Comparison of ENCODE assay signal across 9 cellular contexts in the genomic region with DNA sequence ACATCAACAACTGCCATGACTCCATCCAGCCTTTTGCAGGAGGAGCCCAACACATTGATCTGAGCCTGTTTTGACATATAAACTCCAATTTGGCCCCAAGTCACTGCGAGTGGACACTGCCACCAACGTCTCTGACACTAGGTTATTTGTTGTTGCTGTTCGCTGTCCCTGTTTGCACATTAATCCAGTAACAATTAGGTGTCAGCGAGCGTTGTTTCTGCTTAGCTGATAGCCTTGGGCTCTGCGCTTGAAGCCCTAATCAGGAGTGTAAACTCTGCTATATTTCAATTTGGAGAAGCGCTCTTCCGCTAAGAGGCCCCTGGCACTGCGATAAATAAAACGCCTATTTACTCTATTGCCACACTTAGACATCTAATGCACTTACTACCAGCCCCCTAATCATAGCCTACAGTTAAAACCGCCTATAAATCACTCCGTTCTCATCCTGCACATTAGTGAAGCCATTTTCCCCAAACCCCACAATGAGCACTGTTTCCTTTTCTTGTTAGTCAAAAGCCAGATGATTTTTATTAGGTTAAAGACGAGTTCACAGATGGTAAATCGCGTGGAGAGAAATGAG.
DNase-seq lines count a peak whose midpoint lies in the region; ATAC-seq lines count a peak whose summit lies in the region.
"Had no signal": no experiment of that assay in that cellular context is flagged by ENCODE, and none has a peak within 500 bp of the region (broad histone marks: within the 10 kb centered on the region; RNA-seq: fewer than 3 reads in every experiment).

No MANE protein-coding gene starts in this region.

- H3K4me1 ChIP-seq in ACC112 (ENCODE audit: control insufficient read depth, insufficient read depth, low read length, unreplicated experiment) (no peaks in the 10 kb centered on the region), mesenchymal stem cell (ENCODE audit: control insufficient read depth, insufficient read depth, low read depth, low read length) (peaks cover 7% of the 10 kb centered on the region)
- H3K4me1 ChIP-seq: uterus had no signal

- H3K4me3 ChIP-seq in ACC112 (ENCODE audit: low read depth, low read length) (peak overlapping the region; percentile 70), mesenchymal stem cell (ENCODE audit: insufficient read depth in 1 of 2, low read depth in 1 of 2, low read length in 2 of 2) (peak overlapping the region in 1 of 2 experiments; percentile 68)

- H3K27ac ChIP-seq in ACC112 (ENCODE audit: low read depth, low read length) = no peak overlapping the region
- no peak overlapping the region for H3K27ac ChIP-seq in mesenchymal stem cell (ENCODE audit: low read length, poor library complexity, severe bottlenecking)
- H3K27ac ChIP-seq: uterus had no signal

- H2BK15ac ChIP-seq in mesenchymal stem cell (ENCODE audit: low read depth, poor library complexity, severe bottlenecking) = no peak overlapping the region

- peak overlapping the region; percentile 71 for H3K4me2 ChIP-seq in mesenchymal stem cell (ENCODE audit: low read length, poor library complexity, severe bottlenecking)

- H4K8ac ChIP-seq in mesenchymal stem cell (ENCODE audit: low read length) = no peak overlapping the region

- no peaks in the 10 kb centered on the region for H3K9me3 Mint-ChIP-seq in activated T-helper 17 cell treated with anti-CD3 and anti-CD28 coated beads, Interleukin-2, amount 50 U/mL, for 72 hours

- no peak overlapping the region for H2BK5ac ChIP-seq in mesenchymal stem cell (ENCODE audit: low read depth, low read length, poor library complexity, severe bottlenecking)

- H3K79me2 ChIP-seq in ACC112 (ENCODE audit: control insufficient read depth, insufficient read depth, low read length, unreplicated experiment) = no peaks in the 10 kb centered on the region

- H3K36me3 ChIP-seq in ACC112 (ENCODE audit: insufficient read depth, low read length) (no peaks in the 10 kb centered on the region), mesenchymal stem cell (ENCODE audit: control insufficient read depth in 1 of 2, insufficient read depth in 2 of 2, low read depth in 1 of 2, low read length in 2 of 2) (no peaks in the 10 kb centered on the region)
- H3K36me3 ChIP-seq: uterus had no signal

- no peak overlapping the region for H2BK12ac ChIP-seq in mesenchymal stem cell (ENCODE audit: low read length in 2 of 2)

- H3K27me3 ChIP-seq in ACC112 (ENCODE audit: insufficient read depth, low read length) = peaks cover 48% of the 10 kb centered on the region
- H3K27me3 ChIP-seq in mesenchymal stem cell (ENCODE audit: control insufficient read depth in 1 of 2, insufficient read depth in 1 of 2, low read length in 2 of 2) = peaks cover 41 to 67% of the 10 kb centered on the region in 2 experiments

- no peak overlapping the region for H2AK5ac ChIP-seq in mesenchymal stem cell (ENCODE audit: low read length, severe bottlenecking)

- no peaks in the 10 kb centered on the region for H3K36me3 Mint-ChIP-seq in activated T-helper 17 cell treated with anti-CD3 and anti-CD28 coated beads, Interleukin-2, amount 50 U/mL, for 72 hours (ENCODE audit: low read depth)

- H2AFZ ChIP-seq in ACC112 (ENCODE audit: low read length, unreplicated experiment) (peak overlapping the region; percentile 26), mesenchymal stem cell (ENCODE audit: low read depth, low read length) (no peak overlapping the region)

- no peak overlapping the region for H2BK120ac ChIP-seq in mesenchymal stem cell (ENCODE audit: low read depth, low read length)

- peak; percentile 18 for ATAC-seq in GM21360 (IDR thresholded peaks at IDR 0.05; ENCODE audit: unreplicated experiment)
- no peak for ATAC-seq in activated T-helper 17 cell treated with anti-CD3 and anti-CD28 coated beads, Interleukin-2, amount 50 U/mL, for 72 hours (replicated peaks)

- peaks cover 41% of the 10 kb centered on the region for H3K27me3 Mint-ChIP-seq in activated T-helper 17 cell treated with anti-CD3 and anti-CD28 coated beads, Interleukin-2, amount 50 U/mL, for 72 hours

- 4% methylated on average over 15 of the region's 15 CpGs for WGBS in mesenchymal stem cell

- H3K14ac ChIP-seq in mesenchymal stem cell (ENCODE audit: low read length in 2 of 2) = no peak overlapping the region

- H3K9ac ChIP-seq in mesenchymal stem cell (ENCODE audit: low read length) = peak overlapping the region; percentile 30

- peak overlapping the region; percentile 64 for H3K4me3 Mint-ChIP-seq in activated T-helper 17 cell treated with anti-CD3 and anti-CD28 coated beads, Interleukin-2, amount 50 U/mL, for 72 hours

- DNase-seq in mesenchymal stem cell = no peak
- DNase-seq in AG20443 (ENCODE audit: low spot score) = no peak
- no peak for DNase-seq in NCI-H2029 treated with DMSO at 0.1 percent for 48 hours (lab: John Stamatoyannopoulos, UW)
- no peak for DNase-seq in stimulated activated CD4-positive, alpha-beta T cell treated with anti-CD3 and anti-CD28 coated beads, Interleukin-12 subunit alpha, Interleukin-12 subunit beta, amount 100 ng/mL, for 4 hours
- DNase-seq in central memory CD4-positive, alpha-beta T cell = no peak
- DNase-seq: uterus had no signal

- no peak overlapping the region for H3K27ac Mint-ChIP-seq in activated T-helper 17 cell treated with anti-CD3 and anti-CD28 coated beads, Interleukin-2, amount 50 U/mL, for 72 hours

- no peak overlapping the region for H4K91ac ChIP-seq in mesenchymal stem cell (ENCODE audit: low read length)

- peaks cover 6% of the 10 kb centered on the region for H3K4me1 Mint-ChIP-seq in activated T-helper 17 cell treated with anti-CD3 and anti-CD28 coated beads, Interleukin-2, amount 50 U/mL, for 72 hours

- H3K9me3 ChIP-seq in mesenchymal stem cell (ENCODE audit: control insufficient read depth, low read length) = no peaks in the 10 kb centered on the region
- H3K9me3 ChIP-seq: uterus had no signal

- no peaks in the 10 kb centered on the region for H3K79me1 ChIP-seq in mesenchymal stem cell (replicated peaks; ENCODE audit: low read length, poor library complexity, severe bottlenecking)

- no peak overlapping the region for H3K4ac ChIP-seq in mesenchymal stem cell (ENCODE audit: low read depth in 1 of 2, low read length in 2 of 2)

- no peak overlapping the region for H3K18ac ChIP-seq in mesenchymal stem cell (ENCODE audit: low read depth in 1 of 2, low read length in 2 of 2)

- no peak overlapping the region for H3K23ac ChIP-seq in mesenchymal stem cell (ENCODE audit: low read length in 2 of 2)
